Comparison of ENCODE assay signal across 16 cellular contexts in genomic region chr18:22900558-22901183, GRCh38. TPM values are rescaled to one million over a fixed set of nuclear protein-coding genes. Genes with fewer than 3 reads are reported as not detected.
DNase-seq lines count a peak whose midpoint lies in the region; ATAC-seq and TF ChIP-seq lines count a peak whose summit lies in the region.
"Had no signal": no experiment of that assay in that cellular context is flagged by ENCODE, and none has a peak within 500 bp of the region (broad histone marks: within the 10 kb centered on the region; RNA-seq: fewer than 3 reads in every experiment).

No MANE protein-coding gene starts in this region.

- no peak for TF ChIP-seq CTCF in AG10803 (conservative IDR thresholded peaks at IDR 0.05; ENCODE audit: low read length)

- ATAC-seq in left lobe of liver = peak; percentile 100
- ATAC-seq in HG02763 (IDR thresholded peaks at IDR 0.05; ENCODE audit: unreplicated experiment) = no peak
- no peak for ATAC-seq in GM19395 (IDR thresholded peaks at IDR 0.05; ENCODE audit: unreplicated experiment)
- ATAC-seq: WTC11 had no signal

- no peak overlapping the region for H3K4me3 ChIP-seq in AG10803 (ENCODE audit: low read length)
- H3K4me3 ChIP-seq: colonic mucosa had no signal

- DNase-seq in AG10803 (ENCODE audit: low read depth) (peak; percentile 32), NCI-H1092 (lab: John Stamatoyannopoulos, UW) (peak; percentile 76), astrocyte of the hippocampus (ENCODE audit: low read depth, low spot score) (peak; percentile 56), left lobe of liver (ENCODE audit: low spot score) (peak; percentile 78), MV-4-11 (lab: John Stamatoyannopoulos, UW) (no peak), SW480 (ENCODE audit: low spot score) (no peak)
- DNase-seq: activated effector memory CD4-positive, alpha-beta T cell treated with Interleukin-2 at 50 U/mL for 16 hours; colonic mucosa; DMS153; MM.1S; NCI-H2171; stimulated activated CD4-positive, alpha-beta T cell treated with anti-CD3 and anti-CD28 coated beads, Interleukin-12 subunit alpha, Interleukin-12 subunit beta, amount 100 ng/mL, for 4 hours; stimulated activated naive CD4-positive, alpha-beta T cell treated with Interleukin-2 at 50 U/mL for 16 hours had no signal

RNA-seq across cellular contexts. Expression of gene RBBP8, which starts 32.5 kb away (rescaled TPM):
- total RNA-seq in left lobe of liver = 11.7 TPM

Comparison
In these comparisons a context has a peak if more than half of its experiments do, and no peak if none do; other contexts are left out.
1. DNase-seq: peak in AG10803 (single experiment), NCI-H1092 (single experiment), astrocyte of the hippocampus (single experiment) and left lobe of liver (single experiment); none in MV-4-11 (single experiment) and SW480 (single experiment).